Comparison of ENCODE assay signal across 1 cellular context in genomic region chr14:32986791-32987545, GRCh38.
TF ChIP-seq lines count a peak whose summit lies in the region.

No MANE protein-coding gene starts in this region.

TF ChIP-seq in SK-N-SH, 30 proteins besides CTCF, POLR2A, EP300 and RAD21 (continued from another document):
- TF ChIP-seq USF2 (IDR thresholded peaks at IDR 0.05; ENCODE audit: borderline replicate concordance, low read depth, low read length) (no peak), RCOR1 (IDR thresholded peaks at IDR 0.05; ENCODE audit: low read length) (no peak), TCF12 (IDR thresholded peaks at IDR 0.05) (peak; percentile 24; the same call in 1 of the 2 replicates), USF1 (IDR thresholded peaks at IDR 0.05; ENCODE audit: borderline replicate concordance, low read depth) (no peak), PBX3 (IDR thresholded peaks at IDR 0.05) (peak; percentile 10; the same call in 1 of the 2 replicates), JUND (IDR thresholded peaks at IDR 0.05) (peak; percentile 45; the same call in 1 of the 2 replicates), MXI1 (IDR thresholded peaks at IDR 0.05; ENCODE audit: low read depth, low read length) (no peak)
